ENCODE assay signal across 25 cellular contexts in the genomic region with DNA sequence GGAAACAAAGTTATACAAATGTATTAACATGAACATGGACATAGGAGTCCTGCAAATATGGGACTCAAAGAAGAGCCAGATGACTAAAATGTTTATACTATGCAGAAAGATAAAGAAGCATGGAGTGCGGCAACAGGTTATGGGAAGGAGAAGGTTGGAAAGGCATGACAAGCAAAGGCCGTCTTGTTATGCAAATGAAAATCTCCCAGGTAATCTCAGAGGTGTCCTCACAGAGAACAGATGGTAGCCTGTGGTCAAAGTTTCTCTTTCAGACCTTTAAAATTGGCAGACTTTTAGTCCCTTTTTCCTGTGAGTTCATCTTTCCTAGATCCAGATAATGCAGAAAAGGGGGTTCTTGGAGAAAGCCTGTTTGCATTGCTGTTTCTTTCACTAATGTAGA.
DNase-seq lines count a peak whose midpoint lies in the region; ATAC-seq, FAIRE-seq and TF ChIP-seq lines count a peak whose summit lies in the region.
"Had no signal": no experiment of that assay in that cellular context is flagged by ENCODE, and none has a peak within 500 bp of the region (broad histone marks: within the 10 kb centered on the region; RNA-seq: fewer than 3 reads in every experiment).

No MANE protein-coding gene starts in this region.

- H3K36me3 ChIP-seq in HUES48 (ENCODE audit: control insufficient read depth, insufficient read depth, low read length), result no peaks in the 10 kb centered on the region
- H3K36me3 ChIP-seq in H1 (ENCODE audit: control insufficient read depth in 2 of 4, insufficient read depth in 4 of 4, low read length in 3 of 4), result peaks cover 0 to 7% (median 0%) of the 10 kb centered on the region in 4 experiments; a peak in 2 of 8 replicates
- H3K36me3 ChIP-seq: BLaER1, SJCRH30 had no signal

- no peak overlapping the region for H3K18ac ChIP-seq in H9 (ENCODE audit: insufficient read length, low read depth, low read length)
- H3K18ac ChIP-seq in H1 (ENCODE audit: extremely low read depth, low read length), result no peak overlapping the region

- H3K27ac Mint-ChIP-seq in H9, result peak overlapping the region; percentile 73 to 92 (median 86); a peak in 5 of 7 replicates
- no peak overlapping the region for H3K27ac Mint-ChIP-seq in activated T-cell treated with anti-CD3 and anti-CD28 coated beads, Interleukin-2, amount 50 U/mL, for 24 hours
- H3K27ac Mint-ChIP-seq: CD4-positive, CD25-positive, alpha-beta regulatory T cell had no signal

- no peak for TF ChIP-seq POLR2A in H1 (IDR thresholded peaks at IDR 0.05; ENCODE audit: control extremely low read depth in 1 of 2, low read depth in 2 of 2, low read length in 2 of 2)
- no peak for TF ChIP-seq POLR2A in GM18505 (IDR thresholded peaks at IDR 0.05; ENCODE audit: borderline replicate concordance, extremely low read depth, insufficient read depth, insufficient read length)

- H3K4me2 ChIP-seq in H9 (ENCODE audit: insufficient read depth, insufficient read length, low read length), result no peak overlapping the region
- peak overlapping the region in 1 of 2 experiments; percentile 38; a peak in 1 of 4 replicates for H3K4me2 ChIP-seq in H1 (ENCODE audit: insufficient read depth in 1 of 2, low read depth in 2 of 2, low read length in 2 of 2)
- H3K4me2 ChIP-seq: BLaER1, PC-9 had no signal

- FAIRE-seq in H1 (lab: Jason Lieb, UNC), result peak; percentile 89
- FAIRE-seq: HepG2 had no signal

- H3K23me2 ChIP-seq in H9 (ENCODE audit: insufficient read length, low read depth, low read length, poor library complexity, severe bottlenecking) (no peaks in the 10 kb centered on the region), H1 (ENCODE audit: low read depth, low read length) (no peaks in the 10 kb centered on the region)

- no peak overlapping the region for H2AK5ac ChIP-seq in H9 (ENCODE audit: insufficient read length, low read length)
- no peak overlapping the region for H2AK5ac ChIP-seq in H1 (ENCODE audit: low read depth, low read length)

- H4K20me1 ChIP-seq in H9 (ENCODE audit: control insufficient read depth, insufficient read depth, insufficient read length), result no peaks in the 10 kb centered on the region
- H4K20me1 ChIP-seq in H1 (replicated peaks in 1 of 2; ENCODE audit: control insufficient read depth in 1 of 2, insufficient read depth in 2 of 2, low read length in 2 of 2), result no peaks in the 10 kb centered on the region
- H4K20me1 ChIP-seq: BLaER1 had no signal

- H3K56ac ChIP-seq in H9 (ENCODE audit: insufficient read length, low read depth, low read length) (no peak overlapping the region), H1 (replicated peaks; ENCODE audit: insufficient read length, low read depth, low read length) (no peak overlapping the region)

- H2BK120ac ChIP-seq in H9 (ENCODE audit: low read depth, low read length, poor library complexity, severe bottlenecking), result no peak overlapping the region
- peak overlapping the region; percentile 10 for H2BK120ac ChIP-seq in H1 (replicated peaks; ENCODE audit: low read depth, low read length)

- H3K14ac ChIP-seq in H9 (ENCODE audit: insufficient read depth, low read length), result no peak overlapping the region
- no peak overlapping the region for H3K14ac ChIP-seq in H1 (ENCODE audit: insufficient read length)

- H3K27ac ChIP-seq in H9 (ENCODE audit: insufficient read length, low read depth, low read length) (no peak overlapping the region), HUES48 (ENCODE audit: low read depth, low read length) (peak overlapping the region; percentile 76), H1 (ENCODE audit: low read depth, low read length) (no peak overlapping the region; the same call in 1 of the 2 replicates)
- H3K27ac ChIP-seq: BLaER1, HL-60, PC-9, SJCRH30 had no signal

- peaks cover 37 to 49% of the 10 kb centered on the region in 2 experiments for H3K4me1 Mint-ChIP-seq in H9
- no peaks in the 10 kb centered on the region for H3K4me1 Mint-ChIP-seq in activated T-cell treated with anti-CD3 and anti-CD28 coated beads, Interleukin-2, amount 50 U/mL, for 24 hours (ENCODE audit: low read depth)
- H3K4me1 Mint-ChIP-seq: CD4-positive, CD25-positive, alpha-beta regulatory T cell had no signal

- no peak for TF ChIP-seq CTCF in H9 (conservative IDR thresholded peaks at IDR 0.05)
- no peak for TF ChIP-seq CTCF in H1 (IDR thresholded peaks at IDR 0.05; ENCODE audit: control extremely low read depth in 1 of 3, insufficient read depth in 1 of 3, low read depth in 1 of 3, low read length in 3 of 3)

- H3K23ac ChIP-seq in H9 (ENCODE audit: insufficient read length, low read depth, low read length) (no peak overlapping the region), H1 (ENCODE audit: insufficient read length) (no peak overlapping the region)

- H4K91ac ChIP-seq in H9 (ENCODE audit: insufficient read length, low read depth, low read length) (no peak overlapping the region), H1 (replicated peaks; ENCODE audit: insufficient read length, low read length) (no peak overlapping the region)

- no peak for TF ChIP-seq RAD21 in H1 (IDR thresholded peaks at IDR 0.05 in 1 of 2, conservative IDR thresholded peaks at IDR 0.05 in 1 of 2; ENCODE audit: low read depth in 2 of 2, low read length in 2 of 2)

- H3K9me3 ChIP-seq in H9 (ENCODE audit: control insufficient read depth, low read depth, low read length), result peaks cover 12% of the 10 kb centered on the region
- H3K9me3 ChIP-seq in HUES48 (ENCODE audit: control insufficient read depth, insufficient read depth, low read length), result peaks cover 19% of the 10 kb centered on the region
- peaks cover 19 to 25% of the 10 kb centered on the region in 2 experiments for H3K9me3 ChIP-seq in H1 (ENCODE audit: insufficient read depth in 2 of 2, low read depth in 1 of 2, low read length in 1 of 2)
- H3K9me3 ChIP-seq: SJCRH30 had no signal

- H3K4ac ChIP-seq in H9 (ENCODE audit: low read depth, low read length) (no peak overlapping the region), H1 (replicated peaks; ENCODE audit: insufficient read length, low read depth, low read length) (no peak overlapping the region)

- CTCF ChIA-PET in H1 (lab: Charles Lee; ENCODE audit: partially characterized antibody), result no interaction called here

- no peak overlapping the region for H3K4me3 Mint-ChIP-seq in H9
- no peak overlapping the region for H3K4me3 Mint-ChIP-seq in activated T-cell treated with anti-CD3 and anti-CD28 coated beads, Interleukin-2, amount 50 U/mL, for 24 hours
- H3K4me3 Mint-ChIP-seq: CD4-positive, CD25-positive, alpha-beta regulatory T cell had no signal

- no peak overlapping the region for H3K4me3 ChIP-seq in HUES48 (ENCODE audit: low read depth, low read length)
- H3K4me3 ChIP-seq in H1 (ENCODE audit: extremely low read depth in 1 of 4, insufficient read depth in 2 of 4, low read depth in 3 of 4, low read length in 4 of 4), result peak overlapping the region in 1 of 4 experiments; percentile 22; a peak in 1 of 8 replicates
- H3K4me3 ChIP-seq: BLaER1, PC-9, SJCRH30 had no signal

- peaks cover 12 to 60% (median 35%) of the 10 kb centered on the region in 3 experiments for H3K36me3 Mint-ChIP-seq in H9 (ENCODE audit: insufficient read depth in 1 of 3, low read depth in 3 of 3)
- H3K36me3 Mint-ChIP-seq in activated T-cell treated with anti-CD3 and anti-CD28 coated beads, Interleukin-2, amount 50 U/mL, for 24 hours (ENCODE audit: low read depth), result no peaks in the 10 kb centered on the region
- H3K36me3 Mint-ChIP-seq: CD4-positive, CD25-positive, alpha-beta regulatory T cell had no signal

- H3K27me3 Mint-ChIP-seq in H9 (ENCODE audit: low read depth), result no peaks in the 10 kb centered on the region; the same call in 1 of the 2 replicates
- H3K27me3 Mint-ChIP-seq in activated T-cell treated with anti-CD3 and anti-CD28 coated beads, Interleukin-2, amount 50 U/mL, for 24 hours, result peaks cover 8% of the 10 kb centered on the region

- H4K8ac ChIP-seq in H9 (replicated peaks; ENCODE audit: insufficient read length, low read depth, low read length) (no peak overlapping the region), H1 (ENCODE audit: extremely low read depth, insufficient read depth, low read length) (no peak overlapping the region)

- H2AFZ ChIP-seq in H9 (ENCODE audit: low read length), result no peak overlapping the region
- H2AFZ ChIP-seq in H1 (ENCODE audit: low read length), result no peak overlapping the region
- H2AFZ ChIP-seq: PC-9 had no signal

- H3K79me1 ChIP-seq in H9 (ENCODE audit: insufficient read depth, low read depth, low read length, poor library complexity, severe bottlenecking) (no peaks in the 10 kb centered on the region), H1 (ENCODE audit: low read depth, low read length) (no peaks in the 10 kb centered on the region)

- no peak overlapping the region for H3T11ph ChIP-seq in H9 (ENCODE audit: low read length)

- peaks cover 2% of the 10 kb centered on the region; the same call in 1 of the 2 replicates for H3K4me1 ChIP-seq in H9 (ENCODE audit: insufficient read depth, low read length)
- peaks cover 19% of the 10 kb centered on the region for H3K4me1 ChIP-seq in HUES48 (ENCODE audit: control insufficient read depth, insufficient read depth, low read length)
- H3K4me1 ChIP-seq in H1 (replicated peaks in 1 of 4; ENCODE audit: control insufficient read depth in 3 of 4, insufficient read depth in 4 of 4, low read length in 3 of 4), result peaks cover 0 to 9% (median 3%) of the 10 kb centered on the region in 4 experiments; a peak in 3 of 7 replicates
- H3K4me1 ChIP-seq: BLaER1, SJCRH30 had no signal

- H3K27me3 ChIP-seq in H9 (ENCODE audit: insufficient read depth, low read length), result no peaks in the 10 kb centered on the region
- no peaks in the 10 kb centered on the region for H3K27me3 ChIP-seq in HUES48 (ENCODE audit: control insufficient read depth, insufficient read depth, low read length)
- H3K27me3 ChIP-seq in H1 (replicated peaks in 1 of 4; ENCODE audit: control insufficient read depth in 3 of 4, extremely low read depth in 1 of 4, insufficient read depth in 3 of 4, low read length in 3 of 4), result no peaks in the 10 kb centered on the region
- H3K27me3 ChIP-seq: BLaER1, SJCRH30 had no signal

- no peak for TF ChIP-seq EP300 in H1 (IDR thresholded peaks at IDR 0.05; ENCODE audit: borderline replicate concordance in 1 of 2, low read depth in 2 of 2, low read length in 2 of 2)

- WGBS in H9 (ENCODE audit: extremely low coverage, insufficient read length, low lambda C conversion rate), result no CpG with 5 or more reads among the region's 2 CpGs
- WGBS in H1 (ENCODE audit: extremely low coverage in 1 of 2, insufficient coverage in 1 of 2, insufficient read length in 1 of 2, insufficient replicate concordance in 2 of 2, low coverage in 1 of 2, low lambda C conversion rate in 2 of 2, missing lambda C conversion rate in 1 of 2), 2 experiments, result 25% methylated on average over 2 of the region's 2 CpGs; no CpG with 5 or more reads in 1 of the 2 experiments

- no peak overlapping the region for H3K9ac ChIP-seq in H9 (ENCODE audit: extremely low read depth, insufficient read length, low read length)
- H3K9ac ChIP-seq in HUES48 (ENCODE audit: low read depth, low read length), result no peak overlapping the region
- H3K9ac ChIP-seq in H1 (replicated peaks in 1 of 4; ENCODE audit: extremely low read depth in 1 of 4, low read depth in 3 of 4, low read length in 3 of 4), result no peak overlapping the region
- H3K9ac ChIP-seq: BLaER1 had no signal

- ATAC-seq in GM19025 (IDR thresholded peaks at IDR 0.05; ENCODE audit: low read depth, unreplicated experiment) (peak; percentile 53), GM18505 (IDR thresholded peaks at IDR 0.05; ENCODE audit: unreplicated experiment) (no peak)
- ATAC-seq: HepG2, Right ventricle myocardium inferior, SK-N-SH treated with all-trans-retinoic acid at 6 μM for 48 hours had no signal

- H2BK20ac ChIP-seq in H9 (ENCODE audit: low read depth, low read length, poor library complexity, severe bottlenecking) (no peak overlapping the region), H1 (ENCODE audit: low read length) (no peak overlapping the region)

- POLR2A ChIA-PET in H1 (lab: Charles Lee; ENCODE audit: partially characterized antibody), result no interaction called here

- H2BK12ac ChIP-seq in H9 (ENCODE audit: insufficient read length, low read depth, low read length), result no peak overlapping the region
- H2BK12ac ChIP-seq in H1 (ENCODE audit: low read depth, low read length), result no peak overlapping the region

- no peaks in the 10 kb centered on the region for H3K79me2 ChIP-seq in H9 (ENCODE audit: insufficient read depth, low read length)
- H3K79me2 ChIP-seq in H1 (ENCODE audit: control insufficient read depth in 1 of 2, insufficient read depth in 2 of 2, low read length in 2 of 2), result no peaks in the 10 kb centered on the region

- H3K9me3 Mint-ChIP-seq in H9, result peaks cover 49 to 53% of the 10 kb centered on the region in 2 experiments
- H3K9me3 Mint-ChIP-seq in activated T-cell treated with anti-CD3 and anti-CD28 coated beads, Interleukin-2, amount 50 U/mL, for 24 hours, result no peaks in the 10 kb centered on the region

- DNase-seq in H9 (no peak), H1 (ENCODE audit: low read depth in 1 of 2, low spot score in 2 of 2) (no peak), DMS53 treated with DMSO at 0.1 percent for 48 hours (lab: John Stamatoyannopoulos, UW; ENCODE audit: unreplicated experiment) (no peak), amygdala (lab: John Stamatoyannopoulos, UW) (no peak)
- no peak for DNase-seq in activated T-cell treated with anti-CD3 and anti-CD28 coated beads, Interleukin-2, amount 50 U/mL, for 24 hours
- DNase-seq: CD4-positive, CD25-positive, alpha-beta regulatory T cell; DMS153; Karpas-422; NCI-H1105 treated with DMSO at 0.1 percent for 48 hours; NCI-H2029; NCI-H446; NCI-H524 treated with DMSO at 0.1 percent for 48 hours; NCI-H774; NK-92 treated with Interleukin-12 subunit alpha and Interleukin-12 subunit beta, amount 100 ng/mL, for 24 hours; PC-9; SJCRH30; T-helper 2 cell had no signal

- no peak overlapping the region for H2BK15ac ChIP-seq in H9 (ENCODE audit: low read depth, low read length)
- H2BK15ac ChIP-seq in H1 (ENCODE audit: low read length), result no peak overlapping the region

- H2BK5ac ChIP-seq in H9 (ENCODE audit: insufficient read length, low read length), result no peak overlapping the region
- H2BK5ac ChIP-seq in H1 (ENCODE audit: low read depth, low read length), result peak overlapping the region; percentile 80; the same call in 1 of the 2 replicates

- H4K5ac ChIP-seq in H9 (ENCODE audit: insufficient read length, low read depth, low read length) (no peak overlapping the region), H1 (ENCODE audit: insufficient read length, low read depth, low read length) (peak overlapping the region; percentile 55)
